Comparison of ENCODE assay signal across 39 cellular contexts in genomic region chr1:157021688-157022087, GRCh38.
"Had no signal": no experiment of that assay in that cellular context is flagged by ENCODE, and none has a peak within 500 bp of the region (broad histone marks: within the 10 kb centered on the region; RNA-seq: fewer than 3 reads in every experiment).

No MANE protein-coding gene starts in this region.

- H3K4me1 ChIP-seq: ascending aorta had no signal

- H3K27me3 ChIP-seq: adrenal gland, ascending aorta, body of pancreas, brain microvascular endothelial cell, breast epithelium, cardiac muscle cell had no signal

- DNase-seq: activated effector memory CD4-positive, alpha-beta T cell treated with anti-CD3 and anti-CD28 coated beads, Interleukin-2, amount 50 U/mL, for 16 hours; activated effector memory CD4-positive, alpha-beta T cell treated with Interleukin-2 at 50 U/mL for 16 hours; activated gamma-delta T cell; activated gamma-delta T cell treated with Interleukin-2 at 50 U/mL for 16 hours; activated naive CD4-positive, alpha-beta T cell; activated naive CD4-positive, alpha-beta T cell treated with anti-CD3 and anti-CD28 coated beads for 36 hours; activated naive CD4-positive, alpha-beta T cell treated with anti-CD3 and anti-CD28 coated beads, Interleukin-2, amount 10 ng/mL, durations not matched to agents 7 days and 5 days; activated naive CD4-positive, alpha-beta T cell treated with anti-CD3 and anti-CD28 coated beads, Interleukin-2, amount 50 U/mL, for 16 hours; activated naive CD4-positive, alpha-beta T cell treated with Interleukin-2 at 50 U/mL for 16 hours; activated naive CD8-positive, alpha-beta T cell treated with anti-CD3 and anti-CD28 coated beads for 36 hours; activated naive CD8-positive, alpha-beta T cell treated with anti-CD3 and anti-CD28 coated beads, Interleukin-2, amount 10 ng/mL, durations not matched to agents 7 days and 5 days; activated naive CD8-positive, alpha-beta T cell treated with anti-CD3 and anti-CD28 coated beads, Interleukin-2, amount 50 U/mL, for 24 hours; activated T-cell treated with anti-CD3 and anti-CD28 coated beads, Interleukin-2, amount 50 U/mL, for 4 hours; activated T-cell treated with anti-CD3 and anti-CD28 coated beads, Interleukin-2, amount 50 U/mL, for 48 hours; activated T-cell treated with anti-CD3 and anti-CD28 coated beads, Interleukin-2, amount 50 U/mL, for 72 hours; adrenal gland; amniotic stem cell; amygdala; anterior cingulate cortex; aorta; body of pancreas; brain microvascular endothelial cell; caudate nucleus; central memory CD4-positive, alpha-beta T cell; cerebellar nuclear complex had no signal

- H3K27ac ChIP-seq: adrenal gland, ascending aorta, body of pancreas, brain microvascular endothelial cell, breast epithelium, cardiac muscle cell had no signal

- H3K4me1 Mint-ChIP-seq: activated naive CD4-positive, alpha-beta T cell treated with anti-CD3 and anti-CD28 coated beads, Interleukin-2, amount 10 ng/mL, durations not matched to agents 7 days and 5 days; activated naive CD4-positive, alpha-beta T cell treated with anti-CD3 and anti-CD28 coated beads, Interleukin-2, amount 50 U/mL, for 24 hours; activated naive CD8-positive, alpha-beta T cell treated with anti-CD3 and anti-CD28 coated beads for 36 hours; activated naive CD8-positive, alpha-beta T cell treated with anti-CD3 and anti-CD28 coated beads, Interleukin-2, amount 10 ng/mL, durations not matched to agents 7 days and 5 days; activated naive CD8-positive, alpha-beta T cell treated with anti-CD3 and anti-CD28 coated beads, Interleukin-2, amount 50 U/mL, for 24 hours; activated T-helper 17 cell treated with anti-CD3 and anti-CD28 coated beads, Interleukin-2, amount 50 U/mL, for 72 hours; central memory CD8-positive, alpha-beta T cell had no signal

- ATAC-seq: activated naive CD4-positive, alpha-beta T cell treated with anti-CD3 and anti-CD28 coated beads, Interleukin-2, amount 50 U/mL, for 72 hours; activated naive CD8-positive, alpha-beta T cell treated with anti-CD3 and anti-CD28 coated beads, Interleukin-2, amount 50 U/mL, for 24 hours; activated T-cell treated with anti-CD3 and anti-CD28 coated beads, Interleukin-2, amount 50 U/mL, for 4 hours; activated T-cell treated with anti-CD3 and anti-CD28 coated beads, Interleukin-2, amount 50 U/mL, for 72 hours; activated T-helper 17 cell treated with anti-CD3 and anti-CD28 coated beads, Interleukin-2, amount 50 U/mL, for 72 hours; body of pancreas had no signal

- H3K27me3 Mint-ChIP-seq: brain had no signal

- H3K36me3 Mint-ChIP-seq: activated naive CD4-positive, alpha-beta T cell treated with anti-CD3 and anti-CD28 coated beads, Interleukin-2, amount 10 ng/mL, durations not matched to agents 7 days and 5 days; activated naive CD8-positive, alpha-beta T cell treated with anti-CD3 and anti-CD28 coated beads for 36 hours; activated naive CD8-positive, alpha-beta T cell treated with anti-CD3 and anti-CD28 coated beads, Interleukin-2, amount 10 ng/mL, durations not matched to agents 7 days and 5 days had no signal

- H3K36me3 ChIP-seq: adrenal gland, brain microvascular endothelial cell, breast epithelium, cardiac muscle cell had no signal

- H3K9me3 ChIP-seq: body of pancreas had no signal

- H3K4me3 Mint-ChIP-seq: activated naive CD4-positive, alpha-beta T cell treated with anti-CD3 and anti-CD28 coated beads for 36 hours; activated naive CD4-positive, alpha-beta T cell treated with anti-CD3 and anti-CD28 coated beads, Interleukin-2, amount 10 ng/mL, durations not matched to agents 7 days and 5 days; activated naive CD4-positive, alpha-beta T cell treated with anti-CD3 and anti-CD28 coated beads, Interleukin-2, amount 50 U/mL, for 24 hours; activated naive CD8-positive, alpha-beta T cell; activated naive CD8-positive, alpha-beta T cell treated with anti-CD3 and anti-CD28 coated beads for 36 hours; activated naive CD8-positive, alpha-beta T cell treated with anti-CD3 and anti-CD28 coated beads, Interleukin-2, amount 10 ng/mL, durations not matched to agents 7 days and 5 days; activated naive CD8-positive, alpha-beta T cell treated with anti-CD3 and anti-CD28 coated beads, Interleukin-2, amount 50 U/mL, for 24 hours; activated T-cell treated with anti-CD3 and anti-CD28 coated beads, Interleukin-2, amount 50 U/mL, for 4 hours; activated T-cell treated with anti-CD3 and anti-CD28 coated beads, Interleukin-2, amount 50 U/mL, for 72 hours; activated T-helper 1 cell treated with anti-CD3 and anti-CD28 coated beads, Interleukin-12 subunit alpha, Interleukin-12 subunit beta, Interleukin-2, Interleukin-4 antibody, amounts not matched to agents 30 ng/mL and 10 ng/mL and 1 ng/mL, durations not matched to agents 14 hours and 24 hours and 36 hours; activated T-helper 17 cell treated with anti-CD3 and anti-CD28 coated beads, Interleukin-2, amount 50 U/mL, for 72 hours; brain; central memory CD8-positive, alpha-beta T cell had no signal

- FAIRE-seq: astrocyte, bronchial epithelial cell, colon had no signal

- H3K27ac Mint-ChIP-seq: activated naive CD4-positive, alpha-beta T cell treated with anti-CD3 and anti-CD28 coated beads for 36 hours; activated naive CD4-positive, alpha-beta T cell treated with anti-CD3 and anti-CD28 coated beads, Interleukin-2, amount 10 ng/mL, durations not matched to agents 7 days and 5 days; activated naive CD4-positive, alpha-beta T cell treated with anti-CD3 and anti-CD28 coated beads, Interleukin-2, amount 50 U/mL, for 24 hours; activated naive CD4-positive, alpha-beta T cell treated with anti-CD3 and anti-CD28 coated beads, Interleukin-2, amount 50 U/mL, for 72 hours; activated naive CD8-positive, alpha-beta T cell; activated naive CD8-positive, alpha-beta T cell treated with anti-CD3 and anti-CD28 coated beads for 36 hours; activated naive CD8-positive, alpha-beta T cell treated with anti-CD3 and anti-CD28 coated beads, Interleukin-2, amount 10 ng/mL, durations not matched to agents 7 days and 5 days; activated naive CD8-positive, alpha-beta T cell treated with anti-CD3 and anti-CD28 coated beads, Interleukin-2, amount 50 U/mL, for 24 hours; activated T-cell treated with anti-CD3 and anti-CD28 coated beads, Interleukin-2, amount 50 U/mL, for 72 hours; activated T-helper 1 cell treated with anti-CD3 and anti-CD28 coated beads, Interleukin-12 subunit alpha, Interleukin-12 subunit beta, Interleukin-2, Interleukin-4 antibody, amounts not matched to agents 30 ng/mL and 10 ng/mL and 1 ng/mL, durations not matched to agents 14 hours and 24 hours and 36 hours; activated T-helper 17 cell treated with anti-CD3 and anti-CD28 coated beads, Interleukin-2, amount 50 U/mL, for 72 hours; activated T-helper 2 cell treated with anti-CD3 and anti-CD28 coated beads, Interferon-gamma antibody, Interleukin-2, Interleukin-4, amounts not matched to agents 10 μg/mL and 5 μg/mL and 100 μg/mL, durations not matched to agents 14 hours and 24 hours and 36 hours; brain had no signal

- H3K4me3 ChIP-seq: adrenal gland, ascending aorta, body of pancreas, breast epithelium, cardiac muscle cell had no signal
